Comparison of ENCODE assay signal across 28 cellular contexts in genomic region chr7:92944633-92945032, GRCh38.
DNase-seq lines count a peak whose midpoint lies in the region; ATAC-seq and TF ChIP-seq lines count a peak whose summit lies in the region.
"Had no signal": no experiment of that assay in that cellular context is flagged by ENCODE, and none has a peak within 500 bp of the region (broad histone marks: within the 10 kb centered on the region; RNA-seq: fewer than 3 reads in every experiment).

No MANE protein-coding gene starts in this region.

- WGBS in aorta, 2 donors, result 6% methylated on average over 6 of the region's 6 CpGs

- no peak overlapping the region for H3K27ac Mint-ChIP-seq in T-helper 17 cell
- H3K27ac Mint-ChIP-seq: natural killer cell treated with Interleukin-12 subunit alpha and Interleukin-12 subunit beta and Interleukin-15 and Interleukin-18, amount 100 ng/mL, for 72 hours; T-helper 1 cell treated with Interleukin-12 subunit alpha and Interleukin-12 subunit beta and Interleukin-4 antibody, amounts not matched to agents 30 μg/mL and 1 μg/mL, for 36 hours; type B pancreatic cell had no signal

- H3K9me3 ChIP-seq in right atrium auricular region, result peaks cover 0 to 2% of the 10 kb centered on the region in 2 donors
- peaks cover 2% of the 10 kb centered on the region for H3K9me3 ChIP-seq in mucosa of descending colon
- H3K9me3 ChIP-seq in aorta (ENCODE audit: control insufficient read depth, low read length), result peaks cover 2% of the 10 kb centered on the region
- no peaks in the 10 kb centered on the region for H3K9me3 ChIP-seq in T-helper 17 cell (ENCODE audit: control insufficient read depth, low read length, poor library complexity, severe bottlenecking)
- H3K9me3 ChIP-seq: adrenal gland, right lobe of liver had no signal

- TF ChIP-seq CTCF in right atrium auricular region (IDR thresholded peaks at IDR 0.05), result no peak
- no peak for TF ChIP-seq CTCF in mucosa of descending colon (IDR thresholded peaks at IDR 0.05)

- no peak for DNase-seq in Right ventricle myocardium inferior (ENCODE audit: missing footprints)
- DNase-seq in right atrium auricular region (ENCODE audit: low spot score), result no peak
- DNase-seq in fibroblast of gingiva (ENCODE audit: low read depth), result peak; percentile 56
- DNase-seq in mucosa of descending colon, result peak; percentile 49 to 79 (median 51)
- DNase-seq in aorta, result no peak
- DNase-seq in kidney glomerular epithelial cell (lab: John Stamatoyannopoulos, UW), result no peak
- no peak for DNase-seq in T-helper 17 cell
- DNase-seq: 8988T; activated naive CD4-positive, alpha-beta T cell; adrenal gland; DMS79; dorsolateral prefrontal cortex; foreskin melanocyte; KG1; left lung; NCI-H1092; NCI-H1930; NCI-H748 treated with DMSO at 0.1 percent for 48 hours; ovary; right lobe of liver; stomach had no signal

- no peak overlapping the region for H3K4me3 ChIP-seq in right atrium auricular region
- no peak overlapping the region for H3K4me3 ChIP-seq in mucosa of descending colon
- H3K4me3 ChIP-seq in aorta (ENCODE audit: low read length in 2 of 2), result no peak overlapping the region
- H3K4me3 ChIP-seq: adrenal gland, dorsolateral prefrontal cortex, GM12878, hepatocyte, left lung, ovary, right lobe of liver, stomach had no signal

- no peak overlapping the region for H3K4me3 Mint-ChIP-seq in T-helper 17 cell
- H3K4me3 Mint-ChIP-seq: central memory CD8-positive, alpha-beta T cell; natural killer cell treated with Interleukin-12 subunit alpha and Interleukin-12 subunit beta and Interleukin-15 and Interleukin-18, amount 100 ng/mL, for 72 hours; T-helper 1 cell treated with Interleukin-12 subunit alpha and Interleukin-12 subunit beta and Interleukin-4 antibody, amounts not matched to agents 30 μg/mL and 1 μg/mL, for 36 hours; type B pancreatic cell had no signal

- no peaks in the 10 kb centered on the region for H3K27me3 Mint-ChIP-seq in T-helper 17 cell
- H3K27me3 Mint-ChIP-seq: central memory CD8-positive, alpha-beta T cell; type B pancreatic cell had no signal

- H3K4me1 ChIP-seq in right atrium auricular region (no peaks in the 10 kb centered on the region), mucosa of descending colon (ENCODE audit: low read depth) (peaks cover 10% of the 10 kb centered on the region), aorta (ENCODE audit: control insufficient read depth in 1 of 2, insufficient read depth in 2 of 2, low read length in 2 of 2) (no peaks in the 10 kb centered on the region)
- H3K4me1 ChIP-seq: adrenal gland, left lung, right lobe of liver had no signal

- H3K27ac ChIP-seq in right atrium auricular region (no peak overlapping the region), aorta (ENCODE audit: low read depth in 1 of 2, low read length in 2 of 2) (no peak overlapping the region)
- H3K27ac ChIP-seq: adrenal gland, dorsolateral prefrontal cortex, hepatocyte, left lung, ovary, right lobe of liver, stomach had no signal

- H3K27me3 ChIP-seq in right atrium auricular region (no peaks in the 10 kb centered on the region), aorta (ENCODE audit: control insufficient read depth in 1 of 2, insufficient read depth in 2 of 2, low read length in 1 of 2) (no peaks in the 10 kb centered on the region)
- H3K27me3 ChIP-seq: adrenal gland, dorsolateral prefrontal cortex, hepatocyte, left lung, ovary, right lobe of liver, stomach had no signal

- intact Hi-C loops in Right ventricle myocardium inferior (cut with DNase I) (no loop called here), mucosa of descending colon (cut with DNase I, micrococcal nuclease) (no loop called here), aorta (cut with DNase I) (loop anchor here in 1 of 2 donors (10.0 kb wide), 1 partner anchor 60 kb away; no protein-coding TSS in a partner anchor)

- peaks cover 3% of the 10 kb centered on the region for H3K36me3 Mint-ChIP-seq in T-helper 17 cell (ENCODE audit: low read depth)
- H3K36me3 Mint-ChIP-seq: type B pancreatic cell had no signal

- H3K36me3 ChIP-seq in right atrium auricular region (no peaks in the 10 kb centered on the region), mucosa of descending colon (ENCODE audit: low read depth) (no peaks in the 10 kb centered on the region), aorta (ENCODE audit: control insufficient read depth in 1 of 2, insufficient read depth in 2 of 2, low read length in 1 of 2) (no peaks in the 10 kb centered on the region)
- H3K36me3 ChIP-seq: adrenal gland, left lung, ovary, right lobe of liver, stomach had no signal

- peak; percentile 72 for ATAC-seq in Right ventricle myocardium inferior
- peak; percentile 89 for ATAC-seq in mucosa of descending colon
- ATAC-seq in aorta (ENCODE audit: low FRiP score), result peak; percentile 48
- ATAC-seq in T-helper 17 cell, result no peak
- no peak for ATAC-seq in HG03196 (IDR thresholded peaks at IDR 0.05; ENCODE audit: unreplicated experiment)
- ATAC-seq: GM12878; left lung; natural killer cell treated with Interleukin-12 subunit alpha and Interleukin-12 subunit beta and Interleukin-15 and Interleukin-18, amount 100 ng/mL, for 72 hours; right lobe of liver had no signal

- H3K4me1 Mint-ChIP-seq in T-helper 17 cell, result no peaks in the 10 kb centered on the region
- H3K4me1 Mint-ChIP-seq: central memory CD8-positive, alpha-beta T cell had no signal

Comparison
In these comparisons a context has a peak if more than half of its experiments do, and no peak if none do; other contexts are left out.
1. ATAC-seq: peak in Right ventricle myocardium inferior (single experiment), mucosa of descending colon (single experiment) and aorta (single experiment); none in T-helper 17 cell (single experiment) and HG03196 (single experiment).
2. DNase-seq: peak in fibroblast of gingiva (single experiment) and mucosa of descending colon (3 of 3); none in Right ventricle myocardium inferior (single experiment), right atrium auricular region (single experiment), aorta (0 of 2), kidney glomerular epithelial cell (single experiment) and T-helper 17 cell (0 of 3).